In genomic region chr1:46527474-46528296, GRCh38 we compare ENCODE assay signal across 8 cellular contexts. TPM values are rescaled to one million over a fixed set of nuclear protein-coding genes. Genes with fewer than 3 reads are reported as not detected.
DNase-seq lines count a peak whose midpoint lies in the region; ATAC-seq lines count a peak whose summit lies in the region.

No MANE protein-coding gene starts in this region.

- H3K27me3 ChIP-seq in H7 (ENCODE audit: control insufficient read depth, insufficient read depth, low read length): peaks cover 80% of the 10 kb centered on the region

- no peak for ATAC-seq in HG02884 (IDR thresholded peaks at IDR 0.05; ENCODE audit: unreplicated experiment)

- H3K27ac ChIP-seq in caudate nucleus (ENCODE audit: low read depth, low read length): no peak overlapping the region

- no peaks in the 10 kb centered on the region for H3K36me3 ChIP-seq in H7 (replicated peaks; ENCODE audit: control insufficient read depth, insufficient read depth, low read length)

- H3K4me3 ChIP-seq in H7 (ENCODE audit: insufficient read depth, low read depth, low read length): no peak overlapping the region

- peak; percentile 82 for DNase-seq in D341Med (ENCODE audit: low spot score)
- DNase-seq in H7: peak; percentile 91
- DNase-seq in NCI-H2171 treated with DMSO at 0.1 percent for 48 hours (lab: John Stamatoyannopoulos, UW): peak; percentile 52
- DNase-seq in activated CD4-positive, CD25-positive, alpha-beta regulatory T cell (lab: John Stamatoyannopoulos, UW): peak; percentile 39 to 63 (median 55)
- peak in 59 of 61 donors; percentile 17 to 90 (median 58) for DNase-seq in caudate nucleus (lab: John Stamatoyannopoulos, UW)
- peak; percentile 78 for DNase-seq in kidney tubule cell (ENCODE audit: low spot score)
- peak; percentile 75 for DNase-seq in stimulated activated CD4-positive, alpha-beta T cell treated with anti-CD3 and anti-CD28 coated beads, Interleukin-4, amount 100 ng/mL, for 1 hour

RNA-seq across cellular contexts. Expression of gene KNCN, which starts 23.8 kb away (rescaled TPM):
- not detected in 2 replicates for total RNA-seq in H7 (2014; rRNA removed; shearing (Covaris generic))

RNA-seq across cellular contexts. Expression of gene DMBX1, which starts 38.0 kb away (rescaled TPM):
- 4.2 and 5.4 TPM in 2 replicates for total RNA-seq in H7 (2014; rRNA removed; shearing (Covaris generic))
